In genomic region chr18:36934884-36935283, GRCh38 we compare ENCODE assay signal across 18 cellular contexts.
A peak's percentile ranks its signal among the peaks of the same experiment; 100 is the strongest.
DNase-seq lines count a peak whose midpoint lies in the region; ATAC-seq and TF ChIP-seq lines count a peak whose summit lies in the region.
"Had no signal": no experiment of that assay in that cellular context is flagged by ENCODE, and none has a peak within 500 bp of the region (broad histone marks: within the 10 kb centered on the region; RNA-seq: fewer than 3 reads in every experiment).

No MANE protein-coding gene starts in this region.

- no peak for TF ChIP-seq CTCF in vagina (IDR thresholded peaks at IDR 0.05)

- peaks cover 3% of the 10 kb centered on the region for H3K9me3 ChIP-seq in vagina
- H3K9me3 ChIP-seq: uterus had no signal

- ATAC-seq in HG03025 (IDR thresholded peaks at IDR 0.05; ENCODE audit: low FRiP score, unreplicated experiment) (no peak), HG02884 (IDR thresholded peaks at IDR 0.05; ENCODE audit: unreplicated experiment) (no peak)

- DNase-seq in ELR (ENCODE audit: low read depth) (peak; percentile 59), RPMI7951 (ENCODE audit: low read depth) (peak; percentile 70), fibroblast of peridontal ligament (ENCODE audit: extremely low read depth) (peak; percentile 93), skeletal muscle cell (ENCODE audit: low read depth) (peak; percentile 68), vagina (ENCODE audit: extremely low spot score in 2 of 2) (no peak)
- DNase-seq: activated CD4-positive, alpha-beta memory T cell treated with anti-CD3 and anti-CD28 coated beads, Interleukin-2, amount 10 ng/mL, durations not matched to agents 7 days and 5 days; anterior cingulate cortex; CD4-positive, alpha-beta memory T cell; effector CD4-positive, alpha-beta T cell; immature natural killer cell; Kasumi-1; NCI-H1694; NCI-H510A treated with DMSO at 0.1 percent for 48 hours; occipital lobe; spleen; uterus had no signal

- H3K27me3 ChIP-seq in vagina: no peaks in the 10 kb centered on the region
- H3K27me3 ChIP-seq: spleen, uterus had no signal

- no peaks in the 10 kb centered on the region for H3K36me3 ChIP-seq in vagina
- H3K36me3 ChIP-seq: uterus had no signal

- no peak overlapping the region for H3K4me3 ChIP-seq in skeletal muscle cell (ENCODE audit: low read depth, low read length)
- no peak overlapping the region for H3K4me3 ChIP-seq in vagina
- H3K4me3 ChIP-seq: spleen, uterus had no signal

- no peak overlapping the region for H3K27ac ChIP-seq in vagina
- H3K27ac ChIP-seq: spleen, uterus had no signal

- intact Hi-C loops in vagina (cut with DNase I): no loop called here

- no peak for TF ChIP-seq POLR2A in vagina (IDR thresholded peaks at IDR 0.05)

- no peaks in the 10 kb centered on the region for H3K4me1 ChIP-seq in vagina
- H3K4me1 ChIP-seq: spleen, uterus had no signal

Comparison
In these comparisons a context has a peak if more than half of its experiments do, and no peak if none do; other contexts are left out.
1. DNase-seq: peak in ELR (single experiment), RPMI7951 (single experiment), fibroblast of peridontal ligament (single experiment) and skeletal muscle cell (single experiment); none in vagina (0 of 2).